In the genomic region with DNA sequence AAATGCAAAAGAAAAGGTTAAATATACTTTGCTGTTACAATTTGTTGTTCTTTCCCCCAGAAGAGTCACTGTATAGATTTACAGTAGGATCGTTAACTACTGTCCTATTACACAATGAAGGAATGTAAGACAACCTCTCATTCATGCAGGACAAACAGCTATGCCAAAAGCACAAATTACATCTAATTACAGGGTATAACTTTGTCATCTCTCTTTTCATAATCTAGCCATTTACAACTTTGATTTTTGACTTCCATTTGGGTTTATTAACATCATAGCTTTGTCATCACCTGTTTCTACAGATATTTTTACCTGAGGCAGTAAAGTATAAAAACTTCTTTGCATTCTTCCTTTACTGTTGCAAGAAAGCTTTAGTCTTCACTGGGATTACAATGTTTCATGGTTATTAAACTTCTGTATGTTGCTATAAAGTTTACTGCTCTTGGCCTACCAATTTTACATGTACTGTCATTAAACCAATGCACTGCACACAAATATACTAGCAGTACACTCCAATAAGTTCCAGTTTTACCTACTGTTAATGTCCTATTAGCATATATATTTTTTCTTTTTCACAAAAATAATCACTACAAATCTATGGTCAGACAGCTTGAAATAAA, we compare ENCODE assay signal across 15 cellular contexts. TPM values are rescaled to one million over a fixed set of nuclear protein-coding genes. Genes with fewer than 3 reads are reported as not detected.
DNase-seq lines count a peak whose midpoint lies in the region; ATAC-seq and TF ChIP-seq lines count a peak whose summit lies in the region.
"Had no signal": no experiment of that assay in that cellular context is flagged by ENCODE, and none has a peak within 500 bp of the region (broad histone marks: within the 10 kb centered on the region; RNA-seq: fewer than 3 reads in every experiment).

No MANE protein-coding gene starts in this region.

- no peak overlapping the region for H3K4me3 ChIP-seq in HEK293 (ENCODE audit: low read depth, low read length)
- no peak overlapping the region for H3K4me3 ChIP-seq in smooth muscle cell

- H3K27me3 Mint-ChIP-seq in immature natural killer cell (ENCODE audit: low read depth in 3 of 3): peaks cover 0 to 3% (median 1%) of the 10 kb centered on the region in 3 donors
- H3K27me3 Mint-ChIP-seq: CD4-positive, alpha-beta memory T cell had no signal

- DNase-seq in NCI-H69 (lab: John Stamatoyannopoulos, UW) (peak; percentile 3), left colon (no peak), smooth muscle cell (lab: John Stamatoyannopoulos, UW; ENCODE audit: unreplicated experiment) (no peak), omental fat pad (ENCODE audit: low spot score) (no peak), immature natural killer cell (no peak)
- DNase-seq: C1 segment of cervical spinal cord; Calu3; CD4-positive, alpha-beta memory T cell; COR-L47; DMS53; DMS79 treated with DMSO at 0.1 percent for 48 hours; GOT3; H7; HCEC 1CT had no signal

- H3K27me3 ChIP-seq in smooth muscle cell (ENCODE audit: low read depth): no peaks in the 10 kb centered on the region

- POLR2A ChIA-PET in HEK293 (lab: Yijun Ruan, JAX): interaction anchor here (1.8 kb wide), 1 partner anchor 19 kb away, joined by 5 read pairs; a partner anchor contains a TSS

- H3K4me3 Mint-ChIP-seq in immature natural killer cell: no peak overlapping the region
- H3K4me3 Mint-ChIP-seq: CD4-positive, alpha-beta memory T cell had no signal

- no peaks in the 10 kb centered on the region for H3K4me1 ChIP-seq in HEK293 (ENCODE audit: control insufficient read depth, insufficient read depth, low read length)
- H3K4me1 ChIP-seq in smooth muscle cell (ENCODE audit: low read depth): peaks cover 15% of the 10 kb centered on the region

- intact Hi-C loops in left colon (cut with DNase I, micrococcal nuclease): no loop called here

- H3K9me3 ChIP-seq in HEK293 (ENCODE audit: control insufficient read depth, insufficient read depth, low read depth, low read length) (no peaks in the 10 kb centered on the region), smooth muscle cell (replicated peaks; ENCODE audit: low read depth) (no peaks in the 10 kb centered on the region)

- peaks cover 0 to 6% (median 2%) of the 10 kb centered on the region in 6 donors for H3K9me3 Mint-ChIP-seq in immature natural killer cell

- ATAC-seq in left colon (peak; percentile 50), omental fat pad (ENCODE audit: low FRiP score) (no peak)

- peaks cover 63% of the 10 kb centered on the region for H3K79me2 ChIP-seq in smooth muscle cell (ENCODE audit: low read depth)

- no peaks in the 10 kb centered on the region for H3K36me3 ChIP-seq in HEK293 (ENCODE audit: control insufficient read depth in 2 of 2, insufficient read depth in 1 of 2, low read length in 2 of 2)
- no peaks in the 10 kb centered on the region for H3K36me3 ChIP-seq in smooth muscle cell (ENCODE audit: low read depth)

- H4K20me1 ChIP-seq in smooth muscle cell (ENCODE audit: low read depth): peaks cover 28% of the 10 kb centered on the region

- no peak overlapping the region for H3K9ac ChIP-seq in smooth muscle cell (ENCODE audit: low read depth)

- H3K36me3 Mint-ChIP-seq in immature natural killer cell: peaks cover 5 to 6% (median 5%) of the 10 kb centered on the region in 3 donors

- no peak overlapping the region for H3K27ac ChIP-seq in HEK293 (ENCODE audit: extremely low read depth, low read depth, low read length)
- H3K27ac ChIP-seq in smooth muscle cell (ENCODE audit: low read depth): peak overlapping the region; percentile 19

- H3K4me2 ChIP-seq in smooth muscle cell: no peak overlapping the region

- no peak overlapping the region for H2AFZ ChIP-seq in smooth muscle cell (ENCODE audit: low read depth)

- CTCF ChIA-PET in HEK293 (lab: Yijun Ruan, JAX): interaction anchor here (1.2 kb wide), 1 partner anchor 10 kb away, joined by 3 read pairs; no protein-coding TSS in a partner anchor

- H3K4me1 Mint-ChIP-seq in immature natural killer cell: peaks cover 56 to 82% of the 10 kb centered on the region in 2 donors

- 68% methylated on average over 1 of the region's 1 CpG for WGBS in smooth muscle cell (ENCODE audit: low lambda C conversion rate)

- TF ChIP-seq CTCF in HEK293 (tag by site-specific recombination; IDR thresholded peaks at IDR 0.05) (no peak), smooth muscle cell (IDR thresholded peaks at IDR 0.05; ENCODE audit: borderline replicate concordance, insufficient read depth, poor library complexity, severe bottlenecking) (no peak), omental fat pad (IDR thresholded peaks at IDR 0.05) (no peak)

- H3K27ac Mint-ChIP-seq in immature natural killer cell: peak overlapping the region in 1 of 6 donors; percentile 34

- H3F3A ChIP-seq in smooth muscle cell (ENCODE audit: low read depth): peaks cover 4% of the 10 kb centered on the region

TF ChIP-seq in HEK293, 187 proteins besides CTCF, POLR2A, EP300 and RAD21:
- TF ChIP-seq, protein P1, sequence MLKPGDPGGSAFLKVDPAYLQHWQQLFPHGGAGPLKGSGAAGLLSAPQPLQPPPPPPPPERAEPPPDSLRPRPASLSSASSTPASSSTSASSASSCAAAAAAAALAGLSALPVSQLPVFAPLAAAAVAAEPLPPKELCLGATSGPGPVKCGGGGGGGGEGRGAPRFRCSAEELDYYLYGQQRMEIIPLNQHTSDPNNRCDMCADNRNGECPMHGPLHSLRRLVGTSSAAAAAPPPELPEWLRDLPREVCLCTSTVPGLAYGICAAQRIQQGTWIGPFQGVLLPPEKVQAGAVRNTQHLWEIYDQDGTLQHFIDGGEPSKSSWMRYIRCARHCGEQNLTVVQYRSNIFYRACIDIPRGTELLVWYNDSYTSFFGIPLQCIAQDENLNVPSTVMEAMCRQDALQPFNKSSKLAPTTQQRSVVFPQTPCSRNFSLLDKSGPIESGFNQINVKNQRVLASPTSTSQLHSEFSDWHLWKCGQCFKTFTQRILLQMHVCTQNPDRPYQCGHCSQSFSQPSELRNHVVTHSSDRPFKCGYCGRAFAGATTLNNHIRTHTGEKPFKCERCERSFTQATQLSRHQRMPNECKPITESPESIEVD (tag by site-specific recombination; IDR thresholded peaks at IDR 0.05): peak; percentile 24; the same call in 1 of the 2 replicates
- TF ChIP-seq TCF7L2 (IDR thresholded peaks at IDR 0.05; ENCODE audit: borderline replicate concordance, low read depth, low read length) (no peak), SP7 (tag by site-specific recombination; IDR thresholded peaks at IDR 0.05) (peak; percentile 96)

RNA-seq across cellular contexts. Expression of a gene that starts 18.9 kb away (rescaled TPM):
- total RNA-seq in left colon (10 to 100 TPM; 52.3 to 55.2 TPM), smooth muscle cell (83.2 and 86.5 TPM in 2 replicates), omental fat pad (10 to 100 TPM; 46.2 to 53.1 (median 47.9) TPM)
- polyA plus RNA-seq in smooth muscle cell (39.3 and 40.2 TPM in 2 replicates), immature natural killer cell (10 to 100 TPM; 38.6 to 53.3 (median 39.3) TPM)
